In genomic region chr15:48352474-48353072, GRCh38 we compare ENCODE assay signal across 8 cellular contexts. TPM values are rescaled to one million over a fixed set of nuclear protein-coding genes. Genes with fewer than 3 reads are reported as not detected.
A peak's percentile ranks its signal among the peaks of the same experiment; 100 is the strongest.
DNase-seq lines count a peak whose midpoint lies in the region; TF ChIP-seq lines count a peak whose summit lies in the region.

No MANE protein-coding gene starts in this region.

- H3K27me3 ChIP-seq in ascending aorta (no peaks in the 10 kb centered on the region), spleen (replicated peaks in 1 of 7) (no peaks in the 10 kb centered on the region)

- H3K36me3 ChIP-seq in ascending aorta (no peaks in the 10 kb centered on the region), spleen (no peaks in the 10 kb centered on the region)

- intact Hi-C loops in ascending aorta (cut with DNase I) (loop anchor here (10.0 kb wide), 1 partner anchor 292 kb away; the partner anchor contains the start of gene FBN1), spleen (cut with DNase I; ENCODE audit: low total_unique reads) (loop anchor here (10.0 kb wide), 1 partner anchor 1158 kb away; no protein-coding TSS in a partner anchor)

- H3K9me3 ChIP-seq in ascending aorta (no peaks in the 10 kb centered on the region), spleen (no peaks in the 10 kb centered on the region)

- WGBS in spleen, 5 donors = 1 to 8% (median 4%) methylated on average over 6 of the region's 6 CpGs

- H3K4me1 ChIP-seq in ascending aorta (peaks cover 0 to 11% of the 10 kb centered on the region in 2 donors), spleen (peaks cover 0 to 9% (median 5%) of the 10 kb centered on the region in 6 donors)

- H3K27ac ChIP-seq in ascending aorta (no peak overlapping the region), spleen (no peak overlapping the region)

- H3K4me3 ChIP-seq in ascending aorta = no peak overlapping the region
- no peak overlapping the region for H3K4me3 ChIP-seq in spleen

- TF ChIP-seq CTCF in ascending aorta (IDR thresholded peaks at IDR 0.05) (peak; percentile 41 to 81 (median 73)), spleen (IDR thresholded peaks at IDR 0.05 in 8 of 11, conservative IDR thresholded peaks at IDR 0.05 in 3 of 11) (peak; percentile 29 to 76 (median 59))

- no peak for TF ChIP-seq POLR2A in spleen (IDR thresholded peaks at IDR 0.05)

- DNase-seq in EL = peak; percentile 72
- DNase-seq in HCEC 1CT = peak; percentile 67
- DNase-seq in NCI-H1092 (lab: John Stamatoyannopoulos, UW) = peak; percentile 51
- peak; percentile 57 for DNase-seq in SKM-1 treated with dmso at 0.1 percent for 144 hours (lab: John Stamatoyannopoulos, UW; ENCODE audit: unreplicated experiment)
- peak in 1 of 2 donors; percentile 79 for DNase-seq in ascending aorta (ENCODE audit: low spot score in 2 of 2)
- peak; percentile 8 to 52 for DNase-seq in hippocampal formation (lab: John Stamatoyannopoulos, UW)
- no peak for DNase-seq in spleen
- DNase-seq in GM03348 (ENCODE audit: low spot score) = no peak

RNA-seq across cellular contexts. Expression of gene DUT, which starts 21.3 kb away (rescaled TPM):
- total RNA-seq in ascending aorta (150 TPM), spleen (10 to 100 TPM; 72.6 to 91.3 (median 81.0) TPM)
- polyA plus RNA-seq in spleen = 100 to 1,000 TPM; 119 to 145 (median 142) TPM

Comparison
In these comparisons a context has a peak if more than half of its experiments do, and no peak if none do; other contexts are left out.
1. DNase-seq: peak in EL (single experiment), HCEC 1CT (single experiment), NCI-H1092 (single experiment), SKM-1 treated with dmso at 0.1 percent for 144 hours (single experiment) and hippocampal formation (2 of 2); none in spleen (single experiment) and GM03348 (single experiment).